ENCODE assay signal across 15 cellular contexts in genomic region chr11:80441821-80442220, GRCh38.
DNase-seq lines count a peak whose midpoint lies in the region; ATAC-seq and TF ChIP-seq lines count a peak whose summit lies in the region.
"Had no signal": no experiment of that assay in that cellular context is flagged by ENCODE, and none has a peak within 500 bp of the region (broad histone marks: within the 10 kb centered on the region; RNA-seq: fewer than 3 reads in every experiment).

No MANE protein-coding gene starts in this region.

- WGBS in IMR-90 (ENCODE audit: extremely low coverage in 2 of 2, insufficient read length in 1 of 2), 2 experiments: no CpG with 5 or more reads among the region's 3 CpGs

- no peaks in the 10 kb centered on the region for H3K9me3 ChIP-seq in IMR-90 (ENCODE audit: control insufficient read depth, insufficient read depth, low read length)
- H3K9me3 ChIP-seq in fibroblast of lung (ENCODE audit: control insufficient read depth, insufficient read depth, low read depth, low read length): no peaks in the 10 kb centered on the region
- H3K9me3 ChIP-seq: BLaER1 had no signal

- H3K23ac ChIP-seq in IMR-90 (ENCODE audit: low read depth, low read length): no peak overlapping the region

- H4K20me1 ChIP-seq in IMR-90 (ENCODE audit: insufficient read depth, low read length): no peaks in the 10 kb centered on the region
- H4K20me1 ChIP-seq in fibroblast of lung (ENCODE audit: control insufficient read depth, extremely low read depth, insufficient read depth, low read length): no peaks in the 10 kb centered on the region
- H4K20me1 ChIP-seq: BLaER1 had no signal

- no peak overlapping the region for H3K27ac Mint-ChIP-seq in activated CD4-positive, alpha-beta T cell treated with anti-CD3 and anti-CD28 coated beads, Interleukin-2, amount 10 ng/mL, durations not matched to agents 7 days and 5 days
- H3K27ac Mint-ChIP-seq: CD8-positive, alpha-beta memory T cell had no signal

- no peak overlapping the region for H2AK5ac ChIP-seq in IMR-90 (ENCODE audit: low read depth, low read length)

- no peaks in the 10 kb centered on the region for H3K27me3 Mint-ChIP-seq in activated CD4-positive, alpha-beta T cell treated with anti-CD3 and anti-CD28 coated beads, Interleukin-2, amount 10 ng/mL, durations not matched to agents 7 days and 5 days
- H3K27me3 Mint-ChIP-seq: CD8-positive, alpha-beta memory T cell had no signal

- H3K9me1 ChIP-seq in IMR-90 (ENCODE audit: insufficient read depth, low read length): no peaks in the 10 kb centered on the region

- no peak overlapping the region for H3K27ac ChIP-seq in IMR-90 (ENCODE audit: insufficient read depth, low read length)
- H3K27ac ChIP-seq in fibroblast of lung (ENCODE audit: insufficient read depth, low read length): no peak overlapping the region
- H3K27ac ChIP-seq: BLaER1 had no signal

- no TSS peak for BruUV-seq in IMR-90 (replicated peaks; lab: Mats Ljungman, UMichigan)

- TF ChIP-seq CTCF in IMR-90 (conservative IDR thresholded peaks at IDR 0.05; ENCODE audit: low read depth, low read length): no peak
- no peak for TF ChIP-seq CTCF in fibroblast of lung (conservative IDR thresholded peaks at IDR 0.05 in 1 of 2, IDR thresholded peaks at IDR 0.05 in 1 of 2; ENCODE audit: low read depth in 1 of 2, low read length in 2 of 2)

- no peak for TF ChIP-seq POLR2A in IMR-90 (IDR thresholded peaks at IDR 0.05; ENCODE audit: low read depth, low read length)

- H3K4me1 Mint-ChIP-seq in activated CD4-positive, alpha-beta T cell treated with anti-CD3 and anti-CD28 coated beads, Interleukin-2, amount 10 ng/mL, durations not matched to agents 7 days and 5 days: no peaks in the 10 kb centered on the region
- H3K4me1 Mint-ChIP-seq: CD8-positive, alpha-beta memory T cell had no signal

- H2BK5ac ChIP-seq in IMR-90 (ENCODE audit: low read depth, low read length, poor library complexity, severe bottlenecking): no peak overlapping the region

- H3K9ac ChIP-seq in IMR-90 (ENCODE audit: low read depth, low read length) (no peak overlapping the region), fibroblast of lung (ENCODE audit: insufficient read depth, low read length) (no peak overlapping the region)
- H3K9ac ChIP-seq: BLaER1 had no signal

- no peak for ATAC-seq in IMR-90 (ENCODE audit: low read depth)
- no peak for ATAC-seq in GM19328 (IDR thresholded peaks at IDR 0.05; ENCODE audit: unreplicated experiment)
- ATAC-seq: HCT116 had no signal

- no peak overlapping the region for H2AK9ac ChIP-seq in IMR-90 (replicated peaks; ENCODE audit: low read depth, low read length, poor library complexity)

- no peaks in the 10 kb centered on the region for H3K79me1 ChIP-seq in IMR-90 (ENCODE audit: low read depth in 1 of 2, low read length in 2 of 2)

- in situ Hi-C loops in IMR-90 (cut with MboI; ENCODE audit: low sequenced_read_pairs): no loop called here

- H3K36me3 ChIP-seq in IMR-90 (ENCODE audit: control insufficient read depth, insufficient read depth, low read length): no peaks in the 10 kb centered on the region
- no peaks in the 10 kb centered on the region for H3K36me3 ChIP-seq in fibroblast of lung (ENCODE audit: control insufficient read depth, insufficient read depth, low read length)
- H3K36me3 ChIP-seq: BLaER1 had no signal

- H3K4me1 ChIP-seq in IMR-90 (ENCODE audit: control insufficient read depth, insufficient read depth, low read length) (no peaks in the 10 kb centered on the region), fibroblast of lung (ENCODE audit: control insufficient read depth, extremely low read depth, insufficient read depth, low read length) (no peaks in the 10 kb centered on the region)
- H3K4me1 ChIP-seq: BLaER1 had no signal

- no peak overlapping the region for H2BK20ac ChIP-seq in IMR-90 (ENCODE audit: low read depth, low read length)

- no peak overlapping the region for H3K56ac ChIP-seq in IMR-90 (ENCODE audit: extremely low read depth, insufficient read depth, low read length)

- peaks cover 8% of the 10 kb centered on the region for H3K9me3 Mint-ChIP-seq in activated CD4-positive, alpha-beta T cell treated with anti-CD3 and anti-CD28 coated beads, Interleukin-2, amount 10 ng/mL, durations not matched to agents 7 days and 5 days

- no peak overlapping the region for H3K18ac ChIP-seq in IMR-90 (ENCODE audit: low read depth, low read length)

- DNase-seq in IMR-90 (peak; percentile 5), amniotic epithelial cell (ENCODE audit: low read depth) (peak; percentile 51), fibroblast of lung (ENCODE audit: low read depth in 2 of 2) (peak; percentile 2 to 28), non-pigmented ciliary epithelial cell (ENCODE audit: low read depth) (peak; percentile 19), DMS 273 (lab: John Stamatoyannopoulos, UW; ENCODE audit: unreplicated experiment) (no peak)
- no peak for DNase-seq in activated CD4-positive, alpha-beta T cell treated with anti-CD3 and anti-CD28 coated beads, Interleukin-2, amount 10 ng/mL, durations not matched to agents 7 days and 5 days
- DNase-seq: CD8-positive, alpha-beta memory T cell; DMS153; KBM-7; NCI-H1092 treated with DMSO at 0.1 percent for 48 hours; NCI-H1694 treated with DMSO at 0.1 percent for 48 hours; NCI-H748 treated with DMSO at 0.1 percent for 48 hours had no signal

- no peak overlapping the region for H2BK120ac ChIP-seq in IMR-90 (ENCODE audit: low read depth, low read length)

- intact Hi-C loops in IMR-90 (cut with micrococcal nuclease): no loop called here

- TF ChIP-seq RAD21 in IMR-90 (IDR thresholded peaks at IDR 0.05; ENCODE audit: low read length): no peak

- CTCF ChIA-PET in IMR-90 (lab: Yijun Ruan, JAX): no interaction called here
- CTCF ChIA-PET in activated CD4-positive, alpha-beta T cell treated with anti-CD3 and anti-CD28 coated beads, Interleukin-2, amount 10 ng/mL, durations not matched to agents 7 days and 5 days (lab: Charles Lee): no interaction called here

- H3K4me3 ChIP-seq in IMR-90 (ENCODE audit: insufficient read depth, low read depth, low read length): no peak overlapping the region
- H3K4me3 ChIP-seq in fibroblast of lung (replicated peaks in 1 of 4; ENCODE audit: control extremely low read depth in 1 of 4, insufficient read depth in 1 of 4, low read depth in 3 of 4, low read length in 4 of 4): no peak overlapping the region
- H3K4me3 ChIP-seq: BLaER1 had no signal

- H3K4me3 Mint-ChIP-seq in activated CD4-positive, alpha-beta T cell treated with anti-CD3 and anti-CD28 coated beads, Interleukin-2, amount 10 ng/mL, durations not matched to agents 7 days and 5 days: no peak overlapping the region
- H3K4me3 Mint-ChIP-seq: CD8-positive, alpha-beta memory T cell had no signal

- dilution Hi-C loops in IMR-90 (cut with HindIII; ENCODE audit: low sequenced_read_pairs, unreplicated experiment): no loop called here

- no peak overlapping the region for H3K14ac ChIP-seq in IMR-90 (replicated peaks; ENCODE audit: low read depth, low read length)

- H2AFZ ChIP-seq in IMR-90 (replicated peaks; ENCODE audit: low read length, poor library complexity) (no peak overlapping the region), fibroblast of lung (ENCODE audit: low read length) (no peak overlapping the region)

- no peak overlapping the region for H3K4ac ChIP-seq in IMR-90 (ENCODE audit: low read depth, low read length)

- POLR2A ChIA-PET in IMR-90 (lab: Charles Lee; ENCODE audit: unreplicated experiment): no interaction called here
- POLR2A ChIA-PET in activated CD4-positive, alpha-beta T cell treated with anti-CD3 and anti-CD28 coated beads, Interleukin-2, amount 10 ng/mL, durations not matched to agents 7 days and 5 days (lab: Charles Lee): no interaction called here

- H4K8ac ChIP-seq in IMR-90 (ENCODE audit: low read depth in 2 of 2, low read length in 2 of 2): no peak overlapping the region

- H3K4me2 ChIP-seq in IMR-90 (ENCODE audit: low read depth, low read length) (no peak overlapping the region), fibroblast of lung (ENCODE audit: extremely low read depth, insufficient read depth, low read length) (no peak overlapping the region)
- H3K4me2 ChIP-seq: BLaER1 had no signal

- H3K79me2 ChIP-seq in fibroblast of lung (ENCODE audit: control insufficient read depth, insufficient read depth, low read length): no peaks in the 10 kb centered on the region

- no peak overlapping the region for H4K5ac ChIP-seq in IMR-90 (ENCODE audit: low read depth, low read length)

- H3K27me3 ChIP-seq in IMR-90 (ENCODE audit: control insufficient read depth, insufficient read depth, low read length) (no peaks in the 10 kb centered on the region), fibroblast of lung (ENCODE audit: control insufficient read depth, insufficient read depth, low read length) (no peaks in the 10 kb centered on the region)
- H3K27me3 ChIP-seq: BLaER1 had no signal

- no peaks in the 10 kb centered on the region for H3K36me3 Mint-ChIP-seq in activated CD4-positive, alpha-beta T cell treated with anti-CD3 and anti-CD28 coated beads, Interleukin-2, amount 10 ng/mL, durations not matched to agents 7 days and 5 days (ENCODE audit: low read depth)
- H3K36me3 Mint-ChIP-seq: CD8-positive, alpha-beta memory T cell had no signal

- no peak overlapping the region for H4K91ac ChIP-seq in IMR-90 (ENCODE audit: insufficient read depth, low read depth, low read length)

- no peak overlapping the region for H2BK15ac ChIP-seq in IMR-90 (ENCODE audit: low read depth, low read length)

TF ChIP-seq in IMR-90, 13 proteins besides CTCF, POLR2A, EP300 and RAD21 (continues in another document):
- TF ChIP-seq RCOR1 (IDR thresholded peaks at IDR 0.05; ENCODE audit: insufficient replicate concordance, low read length) (no peak), CEBPB (IDR thresholded peaks at IDR 0.05; ENCODE audit: low read depth, low read length) (no peak), RFX5 (IDR thresholded peaks at IDR 0.05; ENCODE audit: low read depth, low read length) (no peak), SMC3 (IDR thresholded peaks at IDR 0.05; ENCODE audit: low read depth, low read length) (no peak), USF2 (IDR thresholded peaks at IDR 0.05; ENCODE audit: low read depth, low read length) (no peak)

Comparison
In these comparisons a context has a peak if more than half of its experiments do, and no peak if none do; other contexts are left out.
1. DNase-seq: peak in IMR-90 (single experiment), amniotic epithelial cell (single experiment), fibroblast of lung (2 of 2) and non-pigmented ciliary epithelial cell (single experiment); none in DMS 273 (single experiment) and activated CD4-positive, alpha-beta T cell treated with anti-CD3 and anti-CD28 coated beads, Interleukin-2, amount 10 ng/mL, durations not matched to agents 7 days and 5 days (single experiment).